Comparison of ENCODE assay signal across 25 cellular contexts in genomic region chr1:8471451-8471850, GRCh38.
"Had no signal": no experiment of that assay in that cellular context is flagged by ENCODE, and none has a peak within 500 bp of the region (broad histone marks: within the 10 kb centered on the region; RNA-seq: fewer than 3 reads in every experiment).

No MANE protein-coding gene starts in this region.

- H3K27ac Mint-ChIP-seq: mesothelial cell of epicardium, natural killer cell had no signal

- H3K36me3 Mint-ChIP-seq: mesothelial cell of epicardium, naive B cell, natural killer cell had no signal

- H3K9me3 Mint-ChIP-seq: mesothelial cell of epicardium; naive B cell; natural killer cell; stimulated activated naive CD8-positive, alpha-beta T cell treated with anti-CD3 and anti-CD28 coated beads, Interleukin-15, Interleukin-2, amounts not matched to agents 100 ng/mL and 50 ng/mL, for 24 hours; type B pancreatic cell had no signal

- H3K27me3 Mint-ChIP-seq: naive B cell; stimulated activated naive CD8-positive, alpha-beta T cell treated with anti-CD3 and anti-CD28 coated beads, Interleukin-15, Interleukin-2, amounts not matched to agents 100 ng/mL and 50 ng/mL, for 24 hours; type B pancreatic cell had no signal

- H3K4me3 Mint-ChIP-seq: mesothelial cell of epicardium, naive B cell, natural killer cell, type B pancreatic cell had no signal

- H3K27me3 ChIP-seq: ovary, suprapubic skin, tibial artery, uterus had no signal

- H3K36me3 ChIP-seq: left ventricle myocardium inferior, ovary, prostate gland, suprapubic skin, thoracic aorta, tibial artery, uterus had no signal

- ATAC-seq: natural killer cell, right cardiac atrium, sciatic nerve had no signal

- DNase-seq: hypothalamus; islet precursor cell; left ventricle myocardium inferior; mesendoderm; naive B cell; natural killer cell; ovary; retina; right cardiac atrium; stimulated activated CD4-positive, alpha-beta T cell treated with anti-CD3 and anti-CD28 coated beads, Interleukin-12 subunit alpha, Interleukin-12 subunit beta, amount 100 ng/mL, for 4 hours; stimulated activated CD4-positive, alpha-beta T cell treated with anti-CD3 and anti-CD28 coated beads, Interleukin-15, amount 100 ng/mL, for 24 hours; stimulated activated CD4-positive, alpha-beta T cell treated with anti-CD3 and anti-CD28 coated beads, Interleukin-2, amount 100 ng/mL, for 24 hours; stimulated activated CD4-positive, alpha-beta T cell treated with anti-CD3 and anti-CD28 coated beads, Interleukin-4, amount 100 ng/mL, for 1 hour; stimulated activated naive CD4-positive, alpha-beta T cell; tibial artery; uterus had no signal

- H3K27ac ChIP-seq: left ventricle myocardium inferior, ovary, prostate gland, skin epidermis, suprapubic skin, thoracic aorta, tibial artery, uterus had no signal

- H3K4me3 ChIP-seq: left ventricle myocardium inferior, lung, ovary, prostate gland, skin epidermis, suprapubic skin, thoracic aorta, tibial artery, uterus had no signal

- H3K9me3 ChIP-seq: left ventricle myocardium inferior, ovary, prostate gland, suprapubic skin, thoracic aorta, tibial artery, uterus had no signal
